Comparison of ENCODE assay signal across 20 cellular contexts in genomic region chr5:126829098-126829497, GRCh38.
"Had no signal": no experiment of that assay in that cellular context is flagged by ENCODE, and none has a peak within 500 bp of the region (broad histone marks: within the 10 kb centered on the region; RNA-seq: fewer than 3 reads in every experiment).

No MANE protein-coding gene starts in this region.

- DNase-seq: activated B cell treated with CpG ODN at 0.5 μM for 24 hours; activated CD4-positive, alpha-beta T cell treated with anti-CD3 and anti-CD28 coated beads for 1 hour; activated CD4-positive, alpha-beta T cell treated with anti-CD3 and anti-CD28 coated beads, Interleukin-2, amount 10 ng/mL, durations not matched to agents 7 days and 5 days; activated CD8-positive, alpha-beta memory T cell treated with anti-CD3 and anti-CD28 coated beads for 24 hours; activated gamma-delta T cell treated with Interleukin-2 at 50 U/mL for 16 hours; activated naive CD4-positive, alpha-beta T cell treated with anti-CD3 and anti-CD28 coated beads, Interleukin-2, amount 10 ng/mL, durations not matched to agents 7 days and 5 days; activated naive CD8-positive, alpha-beta T cell treated with anti-CD3 and anti-CD28 coated beads for 36 hours; activated T-cell treated with anti-CD3 and anti-CD28 coated beads, Interleukin-2, amount 50 U/mL, for 4 hours; brain microvascular endothelial cell; MM.1S; NCI-H1105 treated with DMSO at 0.1 percent for 48 hours; NCI-H1930; NCI-H510A treated with DMSO at 0.1 percent for 48 hours; NCI-H69; PC-3; SHP77; T-helper 9 cell had no signal

- H3K27me3 Mint-ChIP-seq: activated B cell treated with CpG ODN at 0.5 μM for 24 hours; activated CD4-positive, alpha-beta T cell treated with anti-CD3 and anti-CD28 coated beads, Interleukin-2, amount 10 ng/mL, durations not matched to agents 7 days and 5 days; activated naive CD4-positive, alpha-beta T cell treated with anti-CD3 and anti-CD28 coated beads, Interleukin-2, amount 10 ng/mL, durations not matched to agents 7 days and 5 days; activated naive CD8-positive, alpha-beta T cell treated with anti-CD3 and anti-CD28 coated beads for 36 hours had no signal

- H3K9me3 Mint-ChIP-seq: activated B cell treated with CpG ODN at 0.5 μM for 24 hours; activated CD4-positive, alpha-beta T cell treated with anti-CD3 and anti-CD28 coated beads, Interleukin-2, amount 10 ng/mL, durations not matched to agents 7 days and 5 days; activated naive CD4-positive, alpha-beta T cell treated with anti-CD3 and anti-CD28 coated beads, Interleukin-2, amount 10 ng/mL, durations not matched to agents 7 days and 5 days; activated naive CD8-positive, alpha-beta T cell treated with anti-CD3 and anti-CD28 coated beads for 36 hours; activated T-cell treated with anti-CD3 and anti-CD28 coated beads, Interleukin-2, amount 50 U/mL, for 4 hours; activated T-helper 2 cell treated with anti-CD3 and anti-CD28 coated beads, Interferon-gamma antibody, Interleukin-2, Interleukin-4, amounts not matched to agents 10 μg/mL and 5 μg/mL and 100 μg/mL, durations not matched to agents 14 hours and 24 hours and 36 hours; T-helper 1 cell treated with Interleukin-12 subunit alpha and Interleukin-12 subunit beta and Interleukin-4 antibody, amounts not matched to agents 30 μg/mL and 1 μg/mL, for 36 hours had no signal

- H3K4me3 Mint-ChIP-seq: activated B cell treated with CpG ODN at 0.5 μM for 24 hours; activated CD4-positive, alpha-beta T cell treated with anti-CD3 and anti-CD28 coated beads, Interleukin-2, amount 10 ng/mL, durations not matched to agents 7 days and 5 days; activated naive CD4-positive, alpha-beta T cell treated with anti-CD3 and anti-CD28 coated beads, Interleukin-2, amount 10 ng/mL, durations not matched to agents 7 days and 5 days; activated naive CD8-positive, alpha-beta T cell treated with anti-CD3 and anti-CD28 coated beads for 36 hours; activated T-cell treated with anti-CD3 and anti-CD28 coated beads, Interleukin-2, amount 50 U/mL, for 4 hours; T-helper 1 cell treated with Interleukin-12 subunit alpha and Interleukin-12 subunit beta and Interleukin-4 antibody, amounts not matched to agents 30 μg/mL and 1 μg/mL, for 36 hours had no signal

- H3K4me1 Mint-ChIP-seq: activated B cell treated with CpG ODN at 0.5 μM for 24 hours; activated CD4-positive, alpha-beta T cell treated with anti-CD3 and anti-CD28 coated beads, Interleukin-2, amount 10 ng/mL, durations not matched to agents 7 days and 5 days; activated naive CD4-positive, alpha-beta T cell treated with anti-CD3 and anti-CD28 coated beads, Interleukin-2, amount 10 ng/mL, durations not matched to agents 7 days and 5 days had no signal

- H3K27ac Mint-ChIP-seq: activated B cell treated with CpG ODN at 0.5 μM for 24 hours; activated CD4-positive, alpha-beta T cell treated with anti-CD3 and anti-CD28 coated beads, Interleukin-2, amount 10 ng/mL, durations not matched to agents 7 days and 5 days; activated naive CD4-positive, alpha-beta T cell treated with anti-CD3 and anti-CD28 coated beads, Interleukin-2, amount 10 ng/mL, durations not matched to agents 7 days and 5 days; activated naive CD8-positive, alpha-beta T cell treated with anti-CD3 and anti-CD28 coated beads for 36 hours; activated T-helper 2 cell treated with anti-CD3 and anti-CD28 coated beads, Interferon-gamma antibody, Interleukin-2, Interleukin-4, amounts not matched to agents 10 μg/mL and 5 μg/mL and 100 μg/mL, durations not matched to agents 14 hours and 24 hours and 36 hours; T-helper 1 cell treated with Interleukin-12 subunit alpha and Interleukin-12 subunit beta and Interleukin-4 antibody, amounts not matched to agents 30 μg/mL and 1 μg/mL, for 36 hours had no signal

- ATAC-seq: activated T-cell treated with anti-CD3 and anti-CD28 coated beads, Interleukin-2, amount 50 U/mL, for 4 hours; PC-3; SK-N-SH treated with all-trans-retinoic acid at 6 μM for 48 hours had no signal
